15 cellular contexts compared by ENCODE assay signal in the genomic region with DNA sequence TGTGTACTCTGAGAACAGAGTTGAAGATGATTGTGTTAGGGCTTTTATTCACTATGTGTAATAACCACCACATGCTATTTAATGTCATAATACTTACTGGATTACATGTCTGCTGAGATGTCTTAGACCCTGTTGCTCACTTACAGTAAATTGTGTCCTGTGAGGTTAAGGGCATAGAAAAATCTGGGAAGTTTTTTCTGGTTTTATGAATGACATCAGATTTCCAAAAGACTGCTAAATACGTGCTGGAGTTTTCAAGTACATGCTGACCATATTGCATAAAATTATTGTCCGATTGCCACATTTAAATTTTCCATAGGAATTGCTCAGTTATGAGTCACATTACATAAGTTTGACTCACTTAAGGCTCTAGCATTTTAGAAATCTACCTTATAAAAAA.
DNase-seq lines count a peak whose midpoint lies in the region; ATAC-seq and TF ChIP-seq lines count a peak whose summit lies in the region.
"Had no signal": no experiment of that assay in that cellular context is flagged by ENCODE, and none has a peak within 500 bp of the region (broad histone marks: within the 10 kb centered on the region; RNA-seq: fewer than 3 reads in every experiment).

No MANE protein-coding gene starts in this region.

- TF ChIP-seq CTCF in mammary epithelial cell (conservative IDR thresholded peaks at IDR 0.05 in 1 of 2, IDR thresholded peaks at IDR 0.05 in 1 of 2; ENCODE audit: extremely low read depth in 1 of 2, insufficient read depth in 1 of 2, low read depth in 1 of 2, low read length in 2 of 2) (no peak), left lung (IDR thresholded peaks at IDR 0.05) (no peak)

- H3K4me1 ChIP-seq in mammary epithelial cell (ENCODE audit: insufficient read depth, low read length) (peaks cover 6% of the 10 kb centered on the region), left lung (no peaks in the 10 kb centered on the region)

- H3K27ac ChIP-seq in mammary epithelial cell (ENCODE audit: insufficient read depth, low read depth, low read length): peak overlapping the region; percentile 67
- H3K27ac ChIP-seq in left lung: peak overlapping the region in 1 of 2 donors; percentile 1
- H3K27ac ChIP-seq in substantia nigra (ENCODE audit: low read depth, low read length, poor library complexity, severe bottlenecking): no peak overlapping the region
- H3K27ac ChIP-seq: HL-60 had no signal

- H3K36me3 ChIP-seq in mammary epithelial cell (ENCODE audit: insufficient read depth, low read length): no peaks in the 10 kb centered on the region
- H3K36me3 ChIP-seq in left lung: no peaks in the 10 kb centered on the region

- dilution Hi-C loops in mammary epithelial cell (cut with HindIII; ENCODE audit: low sequenced_read_pairs): no loop called here

- H3K4me3 ChIP-seq in mammary epithelial cell (replicated peaks in 1 of 3; ENCODE audit: insufficient read depth in 1 of 3, low read depth in 2 of 3, low read length in 3 of 3) (no peak overlapping the region), left lung (no peak overlapping the region)

- in situ Hi-C loops in mammary epithelial cell (cut with MboI; ENCODE audit: low sequenced_read_pairs in 2 of 2): loop anchor here in 1 of 2 donors (25.0 kb wide), 1 partner anchor 136 kb away; no protein-coding TSS in a partner anchor

- no TSS peak for BruUV-seq in mammary epithelial cell (replicated peaks; lab: Mats Ljungman, UMichigan)

- peak overlapping the region; percentile 19 for H3K4me2 ChIP-seq in mammary epithelial cell (ENCODE audit: insufficient read depth, low read depth, low read length)

- whole genome bisulfite sequencing in mammary epithelial cell (ENCODE audit: low coverage, missing lambda C conversion rate): 4% methylated on average over 2 of the region's 2 CpGs

- H2AFZ ChIP-seq in mammary epithelial cell (ENCODE audit: low read depth, low read length): peak overlapping the region; percentile 31

- CTCF ChIA-PET in mammary epithelial cell (lab: Charles Lee; ENCODE audit: low non-redundant PET): no interaction called here

- ATAC-seq in left lung (peak; percentile 39), GM21423 (IDR thresholded peaks at IDR 0.05; ENCODE audit: unreplicated experiment) (no peak)

- no peaks in the 10 kb centered on the region for H3K79me2 ChIP-seq in mammary epithelial cell (ENCODE audit: insufficient read depth, low read length)

- H3K9ac ChIP-seq in mammary epithelial cell (ENCODE audit: insufficient read depth, low read length): no peak overlapping the region

- intact Hi-C loops in mammary epithelial cell (cut with micrococcal nuclease) (no loop called here), left lung (cut with DNase I) (no loop called here)

- no peaks in the 10 kb centered on the region for H3K27me3 ChIP-seq in mammary epithelial cell (ENCODE audit: insufficient read depth, low read length)
- H3K27me3 ChIP-seq in left lung: no peaks in the 10 kb centered on the region

- DNase-seq in EH (ENCODE audit: low read depth) (peak; percentile 94), NCI-H2227 (lab: John Stamatoyannopoulos, UW; ENCODE audit: unreplicated experiment) (peak; percentile 15), mammary epithelial cell (peak; percentile 87), left lung (no peak), substantia nigra (lab: John Stamatoyannopoulos, UW) (no peak), DMS79 (lab: John Stamatoyannopoulos, UW) (no peak)
- no peak for DNase-seq in stimulated activated naive CD4-positive, alpha-beta T cell (lab: John Stamatoyannopoulos, UW)
- DNase-seq: activated CD8-positive, alpha-beta memory T cell treated with anti-CD3 and anti-CD28 coated beads, Interleukin-2, amount 50 U/mL, for 48 hours; CD4-positive, alpha-beta memory T cell; NCI-H1092; NCI-H526; SHP77 treated with DMSO at 0.1 percent for 48 hours; stimulated activated CD4-positive, alpha-beta T cell treated with anti-CD3 and anti-CD28 coated beads, Interleukin-4, amount 100 ng/mL, for 1 hour had no signal

- H4K20me1 ChIP-seq in mammary epithelial cell (ENCODE audit: insufficient read depth, low read length): no peaks in the 10 kb centered on the region

- H3K9me3 ChIP-seq in mammary epithelial cell (replicated peaks; ENCODE audit: insufficient read depth, low read length) (no peaks in the 10 kb centered on the region), left lung (no peaks in the 10 kb centered on the region)

Comparison
In these comparisons a context has a peak if more than half of its experiments do, and no peak if none do; other contexts are left out.
1. DNase-seq: peak in EH (single experiment), NCI-H2227 (single experiment) and mammary epithelial cell (single experiment); none in left lung (0 of 2), stimulated activated naive CD4-positive, alpha-beta T cell (0 of 6), substantia nigra (0 of 49) and DMS79 (single experiment).